ENCODE assay signal across 21 cellular contexts in the genomic region with DNA sequence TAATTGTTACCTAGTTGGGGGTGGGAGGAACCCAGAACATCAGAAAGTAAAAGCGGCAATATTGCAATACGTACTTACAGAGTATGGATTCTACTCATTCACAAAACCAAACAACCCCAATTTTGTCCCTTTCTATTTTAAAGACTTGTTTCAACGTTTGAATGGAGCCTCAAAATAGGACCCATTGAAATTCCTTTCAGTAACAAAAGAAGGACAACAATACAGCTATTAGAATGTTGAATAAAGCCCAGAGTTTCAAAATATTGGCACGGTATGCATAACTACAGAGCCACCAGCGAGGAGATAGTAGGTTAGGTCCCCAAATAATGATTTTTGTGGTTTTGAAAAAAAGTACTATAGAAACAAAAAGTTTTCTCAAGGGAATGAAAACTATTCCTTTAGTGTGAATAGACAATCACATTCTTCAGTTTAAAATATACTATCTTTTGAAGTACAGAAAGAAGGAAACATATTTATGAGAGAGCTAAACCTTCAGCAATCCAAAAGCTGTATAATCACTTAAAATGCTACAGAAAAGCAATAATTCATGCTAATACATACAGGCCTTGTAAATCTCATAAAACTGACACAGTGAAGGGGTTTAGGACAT.
"Had no signal": no experiment of that assay in that cellular context is flagged by ENCODE, and none has a peak within 500 bp of the region (broad histone marks: within the 10 kb centered on the region; RNA-seq: fewer than 3 reads in every experiment).

No MANE protein-coding gene starts in this region.

- H3K4me3 Mint-ChIP-seq: endodermal cell; naive thymus-derived CD4-positive, alpha-beta T cell; nephron progenitor cell; type B pancreatic cell had no signal

- H3K4me3 ChIP-seq: coronary artery, heart right ventricle, right atrium auricular region, sigmoid colon, skin epidermis, suprapubic skin, thyroid gland, vagina had no signal

- H3K27ac Mint-ChIP-seq: naive thymus-derived CD4-positive, alpha-beta T cell; type B pancreatic cell had no signal

- H3K9me3 ChIP-seq: heart right ventricle, right atrium auricular region, sigmoid colon, suprapubic skin, thyroid gland, vagina had no signal

- DNase-seq: effector CD4-positive, alpha-beta T cell; endodermal cell; foreskin melanocyte; heart right ventricle; hypothalamus; left ventricle myocardium superior; naive thymus-derived CD4-positive, alpha-beta T cell; nephron progenitor cell; sigmoid colon; stimulated activated CD4-positive, alpha-beta T cell treated with anti-CD3 and anti-CD28 coated beads, Interleukin-12 subunit alpha, Interleukin-12 subunit beta, amount 100 ng/mL, for 4 hours; stimulated activated naive CD4-positive, alpha-beta T cell treated with Interleukin-2 at 50 U/mL for 16 hours; thyroid gland had no signal

- H3K36me3 ChIP-seq: right atrium auricular region, suprapubic skin, thyroid gland, vagina had no signal

- H3K9me3 Mint-ChIP-seq: endodermal cell, nephron progenitor cell, type B pancreatic cell had no signal

- ATAC-seq: heart right ventricle; left cardiac atrium; left ventricle myocardium superior; naive thymus-derived CD4-positive, alpha-beta T cell had no signal

- H3K27me3 ChIP-seq: heart right ventricle, right atrium auricular region, sigmoid colon, suprapubic skin, thyroid gland, vagina had no signal

- H3K27me3 Mint-ChIP-seq: naive thymus-derived CD4-positive, alpha-beta T cell; type B pancreatic cell had no signal

- H3K4me1 ChIP-seq: right atrium auricular region, sigmoid colon, suprapubic skin, thyroid gland had no signal

- FAIRE-seq: endothelial cell of umbilical vein, kidney had no signal

- H3K27ac ChIP-seq: coronary artery, heart right ventricle, right atrium auricular region, sigmoid colon, skin epidermis, suprapubic skin, thyroid gland, vagina had no signal
